In genomic region chr17:65589321-65589720, GRCh38 we compare ENCODE assay signal across 1 cellular context.
TF ChIP-seq lines count a peak whose summit lies in the region.

No MANE protein-coding gene starts in this region.

TF ChIP-seq in H1, 55 proteins besides CTCF, POLR2A, EP300 and RAD21:
- TF ChIP-seq POU5F1 (IDR thresholded peaks at IDR 0.05; ENCODE audit: low read depth, low read length) (no peak), TEAD4 (IDR thresholded peaks at IDR 0.05; ENCODE audit: low read depth, low read length) (no peak), RXRA (IDR thresholded peaks at IDR 0.05; ENCODE audit: insufficient read depth, low read depth, low read length) (no peak), BCL11A (IDR thresholded peaks at IDR 0.05; ENCODE audit: low read depth in 2 of 2, low read length in 2 of 2) (no peak), JUN (IDR thresholded peaks at IDR 0.05; ENCODE audit: low read depth, low read length) (no peak), NANOG (IDR thresholded peaks at IDR 0.05; ENCODE audit: insufficient read depth, low read depth, low read length, poor library complexity, severe bottlenecking) (no peak), JUND (IDR thresholded peaks at IDR 0.05; ENCODE audit: low read length) (no peak), YY1 (IDR thresholded peaks at IDR 0.05; ENCODE audit: low read depth, low read length) (no peak), MAX (IDR thresholded peaks at IDR 0.05) (no peak), TAF7 (optimal IDR thresholded peaks at IDR 0.05; ENCODE audit: borderline replicate concordance, low read depth, low read length) (no peak), SUZ12 (IDR thresholded peaks at IDR 0.05; ENCODE audit: low read length) (no peak)
